20 cellular contexts compared by ENCODE assay signal in the genomic region with DNA sequence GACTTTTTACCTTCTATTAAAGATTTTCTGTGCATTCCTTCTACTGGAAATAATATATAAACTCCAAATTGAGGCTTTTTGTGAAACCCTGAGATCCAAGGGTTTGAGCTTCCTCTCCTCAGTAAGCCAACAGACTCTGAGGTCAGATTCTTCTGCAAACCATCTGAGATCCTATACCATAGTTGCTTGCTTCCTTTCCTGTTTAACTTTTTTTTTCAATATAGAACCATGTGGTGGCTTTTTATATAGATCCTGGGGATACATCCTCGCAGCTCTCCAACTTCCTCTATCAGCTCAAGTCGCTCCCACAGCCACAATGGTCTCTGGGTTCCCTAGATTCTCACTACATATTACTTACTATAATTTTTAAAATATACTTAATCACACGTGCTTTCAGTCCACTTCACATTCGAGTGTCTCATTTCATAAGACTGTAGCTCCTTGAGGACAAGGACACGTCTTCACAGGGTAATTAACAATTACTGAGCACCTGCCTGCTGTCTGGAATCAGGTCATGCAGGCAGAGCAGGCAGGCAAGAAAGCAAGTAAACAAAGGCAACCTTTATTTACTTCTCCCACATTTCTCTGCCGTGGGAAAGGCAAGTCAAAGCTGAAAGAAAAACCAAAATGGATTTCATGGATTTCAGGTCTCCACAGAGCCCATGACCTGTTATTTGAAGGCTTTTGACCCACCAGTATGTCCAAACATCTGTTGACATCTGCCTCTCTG.
"Had no signal": no experiment of that assay in that cellular context is flagged by ENCODE, and none has a peak within 500 bp of the region (broad histone marks: within the 10 kb centered on the region; RNA-seq: fewer than 3 reads in every experiment).

No MANE protein-coding gene starts in this region.

- H3K36me3 ChIP-seq: cardiac muscle cell, gastrocnemius medialis, heart left ventricle, neural progenitor cell, ovary, thoracic aorta had no signal

- ATAC-seq: activated CD8-positive, alpha-beta T cell treated with anti-CD3 and anti-CD28 coated beads for 36 hours; gastrocnemius medialis; heart left ventricle; stimulated activated effector memory CD8-positive, alpha-beta T cell treated with anti-CD3 and anti-CD28 coated beads, Interleukin-12 subunit alpha, Interleukin-12 subunit beta, amount 100 ng/mL, for 72 hours; WTC11 had no signal

- H3K27me3 ChIP-seq: cardiac muscle cell, dorsolateral prefrontal cortex, gastrocnemius medialis, heart left ventricle, neural progenitor cell, ovary had no signal

- H3K27ac ChIP-seq: cardiac muscle cell, dorsolateral prefrontal cortex, gastrocnemius medialis, heart left ventricle, neural progenitor cell, ovary, thoracic aorta had no signal

- H3K9me3 ChIP-seq: gastrocnemius medialis, heart left ventricle, ovary, thoracic aorta had no signal

- H3K4me1 ChIP-seq: gastrocnemius medialis, heart left ventricle had no signal

- DNase-seq: activated CD4-positive, alpha-beta T cell treated with anti-CD3 and anti-CD28 coated beads for 4 hours; activated CD8-positive, alpha-beta memory T cell treated with anti-CD3 and anti-CD28 coated beads, Interleukin-2, amount 50 U/mL, for 4 hours; activated CD8-positive, alpha-beta T cell treated with anti-CD3 and anti-CD28 coated beads for 36 hours; activated effector memory CD4-positive, alpha-beta T cell treated with anti-CD3 and anti-CD28 coated beads, Interleukin-2, amount 50 U/mL, for 16 hours; activated T-cell treated with anti-CD3 and anti-CD28 coated beads, Interleukin-2, amount 50 U/mL, for 48 hours; dorsolateral prefrontal cortex; endodermal cell; gastrocnemius medialis; heart left ventricle; immature natural killer cell; midbrain; ovary; stimulated activated CD4-positive, alpha-beta T cell treated with anti-CD3 and anti-CD28 coated beads, Interleukin-12 subunit alpha, Interleukin-12 subunit beta, amount 100 ng/mL, for 4 hours; stimulated activated CD4-positive, alpha-beta T cell treated with anti-CD3 and anti-CD28 coated beads, Interleukin-2, amount 100 ng/mL, for 24 hours had no signal

- H3K4me3 ChIP-seq: cardiac muscle cell, dorsolateral prefrontal cortex, gastrocnemius medialis, heart left ventricle, lung, neural progenitor cell, ovary, thoracic aorta had no signal
